In genomic region chr12:114911196-114911595, GRCh38 we compare ENCODE assay signal across 15 cellular contexts.
DNase-seq lines count a peak whose midpoint lies in the region; ATAC-seq and TF ChIP-seq lines count a peak whose summit lies in the region.
"Had no signal": no experiment of that assay in that cellular context is flagged by ENCODE, and none has a peak within 500 bp of the region (broad histone marks: within the 10 kb centered on the region; RNA-seq: fewer than 3 reads in every experiment).

No MANE protein-coding gene starts in this region.

- H4K20me1 ChIP-seq in PC-3 (ENCODE audit: low read length), result no peaks in the 10 kb centered on the region

- H3K4me3 ChIP-seq in breast epithelium (no peak overlapping the region), PC-3 (ENCODE audit: low read length) (no peak overlapping the region)
- H3K4me3 ChIP-seq: GM23338 had no signal

- peak; percentile 47 for DNase-seq in MCF 10A (ENCODE audit: unreplicated experiment)
- no peak for DNase-seq in breast epithelium (ENCODE audit: low spot score in 2 of 2)
- peak; percentile 58 for DNase-seq in PC-3
- peak; percentile 34 for DNase-seq in iris pigment epithelial cell (ENCODE audit: low read depth)
- DNase-seq in SW 1271 (lab: John Stamatoyannopoulos, UW), result no peak
- no peak for DNase-seq in effector CD4-positive, alpha-beta T cell
- DNase-seq: Caco-2; CD8-positive, alpha-beta memory T cell; DND-41; H7; IMR-90 had no signal

- H3K27ac ChIP-seq in breast epithelium (no peak overlapping the region), PC-3 (ENCODE audit: low read length) (no peak overlapping the region)
- H3K27ac ChIP-seq: 22Rv1 had no signal

- H3K79me2 ChIP-seq in PC-3 (ENCODE audit: low read length), result no peaks in the 10 kb centered on the region

- no TSS peak for BruUV-seq in MCF 10A (replicated peaks; lab: Mats Ljungman, UMichigan)
- no TSS peak for BruUV-seq in PC-3 (replicated peaks; lab: Mats Ljungman, UMichigan)

- H3K36me3 Mint-ChIP-seq in MCF 10A (ENCODE audit: insufficient read depth, unreplicated experiment), result peaks cover 7% of the 10 kb centered on the region

- ATAC-seq in PC-3 (peak; percentile 33), GM18861 (IDR thresholded peaks at IDR 0.05; ENCODE audit: unreplicated experiment) (no peak), GM21737 (IDR thresholded peaks at IDR 0.05; ENCODE audit: unreplicated experiment) (no peak)
- ATAC-seq: GM23338 had no signal

- no peaks in the 10 kb centered on the region for H3F3A ChIP-seq in PC-3 (ENCODE audit: low read length, unreplicated experiment)

- H3K9me3 Mint-ChIP-seq in MCF 10A (ENCODE audit: unreplicated experiment), result no peaks in the 10 kb centered on the region
- H3K9me3 Mint-ChIP-seq: GM23338 had no signal

- CTCF ChIA-PET in MCF 10A (lab: Yijun Ruan, JAX), result no interaction called here
- CTCF ChIA-PET in PC-3 (lab: Charles Lee), result no interaction called here

- no peaks in the 10 kb centered on the region for H3K9me3 ChIP-seq in breast epithelium
- H3K9me3 ChIP-seq in PC-3 (ENCODE audit: low read length), result no peaks in the 10 kb centered on the region
- H3K9me3 ChIP-seq: Caco-2 had no signal

- no peaks in the 10 kb centered on the region for H3K36me3 ChIP-seq in breast epithelium
- no peaks in the 10 kb centered on the region for H3K36me3 ChIP-seq in PC-3 (ENCODE audit: low read depth, low read length)

- no peak overlapping the region for H2AFZ ChIP-seq in PC-3 (ENCODE audit: low read length)
- H2AFZ ChIP-seq: GM23338 had no signal

- no peaks in the 10 kb centered on the region for H3K4me1 ChIP-seq in breast epithelium
- H3K4me1 ChIP-seq in PC-3 (ENCODE audit: insufficient read depth, low read length), result peaks cover 38% of the 10 kb centered on the region

- H3K9ac ChIP-seq in PC-3 (ENCODE audit: low read length), result no peak overlapping the region

- no peaks in the 10 kb centered on the region for H3K9me2 ChIP-seq in PC-3 (replicated peaks; ENCODE audit: low read length)

- H3K4me3 Mint-ChIP-seq in MCF 10A (ENCODE audit: unreplicated experiment), result no peak overlapping the region
- H3K4me3 Mint-ChIP-seq: CD8-positive, alpha-beta memory T cell; GM23338 had no signal

- H3K4me2 ChIP-seq in PC-3 (ENCODE audit: low read length), result peak overlapping the region; percentile 8; the same call in 1 of the 2 replicates
- H3K4me2 ChIP-seq: GM23338 had no signal

- no peak for TF ChIP-seq POLR2A in breast epithelium (IDR thresholded peaks at IDR 0.05)

- H3K27ac Mint-ChIP-seq in MCF 10A (ENCODE audit: low read depth, unreplicated experiment), result no peak overlapping the region
- H3K27ac Mint-ChIP-seq: CD8-positive, alpha-beta memory T cell; GM23338 had no signal

- H3K4me1 Mint-ChIP-seq in MCF 10A (ENCODE audit: insufficient read depth, unreplicated experiment), result peaks cover 12% of the 10 kb centered on the region
- H3K4me1 Mint-ChIP-seq: CD8-positive, alpha-beta memory T cell; GM23338 had no signal

- intact Hi-C loops in MCF 10A (cut with micrococcal nuclease), result no loop called here
- intact Hi-C loops in breast epithelium (cut with DNase I; ENCODE audit: low total_unique reads), result no loop called here
- intact Hi-C loops in PC-3 (cut with micrococcal nuclease), result loop anchor here (5.0 to 10.0 kb wide), 3 partner anchors 134 to 844 kb away; no protein-coding TSS in a partner anchor

- POLR2A ChIA-PET in MCF 10A (lab: Yijun Ruan, JAX), result no interaction called here
- POLR2A ChIA-PET in PC-3 (lab: Charles Lee; ENCODE audit: unreplicated experiment), result interaction anchor here (0.6 kb wide), 2 partner anchors 38 to 227 kb away, joined by 4 to 5 read pairs; partner anchors contain the start of gene TBX3

- H3K27me3 ChIP-seq in breast epithelium (no peaks in the 10 kb centered on the region), PC-3 (ENCODE audit: low read length) (no peaks in the 10 kb centered on the region)

- TF ChIP-seq CTCF in MCF 10A (IDR thresholded peaks at IDR 0.05; ENCODE audit: unreplicated experiment) (no peak), breast epithelium (IDR thresholded peaks at IDR 0.05) (no peak), PC-3 (conservative IDR thresholded peaks at IDR 0.05; ENCODE audit: low read depth, low read length) (no peak)

- H3K27me3 Mint-ChIP-seq in MCF 10A (ENCODE audit: insufficient read depth, unreplicated experiment), result no peaks in the 10 kb centered on the region

Comparison
In these comparisons a context has a peak if more than half of its experiments do, and no peak if none do; other contexts are left out.
1. DNase-seq: peak in MCF 10A (single experiment), PC-3 (single experiment) and iris pigment epithelial cell (single experiment); none in breast epithelium (0 of 2), SW 1271 (0 of 2) and effector CD4-positive, alpha-beta T cell (single experiment).